8 cellular contexts compared by ENCODE assay signal in the genomic region with DNA sequence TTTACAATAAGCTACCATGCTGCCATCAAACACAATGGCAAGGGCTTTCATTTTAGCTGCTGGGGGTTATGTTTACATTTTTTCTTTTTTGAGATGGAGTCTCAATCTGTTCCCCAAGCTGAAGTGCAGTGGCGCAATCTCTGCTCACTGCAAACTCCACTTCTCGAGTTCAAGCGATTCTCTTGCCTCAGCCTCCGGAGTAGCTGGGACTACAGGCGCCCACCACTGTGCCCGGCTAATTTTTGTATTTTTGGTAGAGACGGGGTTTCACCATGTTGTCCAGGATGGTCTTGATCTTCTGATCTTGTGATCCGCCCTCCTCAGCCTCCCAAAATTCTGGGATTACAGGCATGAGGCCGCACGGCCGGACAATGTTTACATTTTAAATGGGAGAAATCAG. TPM values are rescaled to one million over a fixed set of nuclear protein-coding genes. Genes with fewer than 3 reads are reported as not detected.
DNase-seq lines count a peak whose midpoint lies in the region; ATAC-seq, FAIRE-seq and TF ChIP-seq lines count a peak whose summit lies in the region.
"Not testable (repeated sequence)": the region's sequence is repeated elsewhere in the genome, so short reads cannot be mapped to it uniquely, and the experiment has no call there.

No MANE protein-coding gene starts in this region.

- H3K4me2 ChIP-seq in Karpas-422 (ENCODE audit: low read depth, low read length, poor library complexity, severe bottlenecking) = peak overlapping the region; percentile 78

- H3K9me3 ChIP-seq in CD8-positive, alpha-beta T cell (ENCODE audit: low read length); Karpas-422 (ENCODE audit: low read length); WERI-Rb-1 (ENCODE audit: severe bottlenecking); ascending aorta; left lung; pancreas; thoracic aorta: not testable (repeated sequence)

- peak overlapping the region; percentile 95 for H3K27ac Mint-ChIP-seq in CD8-positive, alpha-beta T cell

- peaks cover 29% of the 10 kb centered on the region for H3K36me3 ChIP-seq in CD8-positive, alpha-beta T cell (ENCODE audit: insufficient read depth, low read length)
- H3K36me3 ChIP-seq in Karpas-422 (ENCODE audit: insufficient read depth, low read length) (peaks cover 21% of the 10 kb centered on the region; the same call in 1 of the 2 replicates), WERI-Rb-1 (peaks cover 57% of the 10 kb centered on the region), ascending aorta (peaks cover 37 to 52% of the 10 kb centered on the region in 2 donors), left lung (peaks cover 0 to 56% of the 10 kb centered on the region in 2 donors), pancreas (peaks cover 0 to 33% (median 12%) of the 10 kb centered on the region in 3 donors), thoracic aorta (peaks cover 44% of the 10 kb centered on the region)

- H3K27me3 Mint-ChIP-seq in CD8-positive, alpha-beta T cell (ENCODE audit: low read depth) = not testable (repeated sequence)

- not testable (repeated sequence) for TF ChIP-seq CTCF in CD8-positive, alpha-beta T cell (IDR thresholded peaks at IDR 0.05); WERI-Rb-1 (IDR thresholded peaks at IDR 0.05; ENCODE audit: low read depth, low read length); ascending aorta (IDR thresholded peaks at IDR 0.05); epithelial cell of esophagus (IDR thresholded peaks at IDR 0.05; ENCODE audit: insufficient read depth, low read depth, low read length, missing control alignments); left lung (IDR thresholded peaks at IDR 0.05); pancreas (IDR thresholded peaks at IDR 0.05); thoracic aorta (IDR thresholded peaks at IDR 0.05)

- not testable (repeated sequence) for H3K4me3 ChIP-seq in CD8-positive, alpha-beta T cell (ENCODE audit: low read depth, low read length)
- H3K4me3 ChIP-seq in Karpas-422 (ENCODE audit: low read length) = peak overlapping the region; percentile 79
- H3K4me3 ChIP-seq in WERI-Rb-1 (ENCODE audit: low read depth, low read length) = peak overlapping the region; percentile 98
- peak overlapping the region; percentile 80 to 91 for H3K4me3 ChIP-seq in ascending aorta
- peak overlapping the region; percentile 83 for H3K4me3 ChIP-seq in epithelial cell of esophagus (ENCODE audit: low read length)
- H3K4me3 ChIP-seq in left lung = peak overlapping the region; percentile 77 to 94
- peak overlapping the region; percentile 63 to 85 (median 81) for H3K4me3 ChIP-seq in pancreas
- peak overlapping the region; percentile 98 for H3K4me3 ChIP-seq in thoracic aorta

- DNase-seq in CD8-positive, alpha-beta T cell; Karpas-422; WERI-Rb-1; ascending aorta (ENCODE audit: low spot score in 2 of 2); epithelial cell of esophagus (ENCODE audit: low read depth); thoracic aorta (ENCODE audit: low spot score): not testable (repeated sequence)
- DNase-seq in left lung (peak in 1 of 2 donors; percentile 20), pancreas (peak in 4 of 6 donors; percentile 4 to 19 (median 9))

- H3K27ac ChIP-seq in CD8-positive, alpha-beta T cell (ENCODE audit: low read depth, low read length); WERI-Rb-1; ascending aorta; left lung; pancreas; thoracic aorta: not testable (repeated sequence)
- H3K27ac ChIP-seq in Karpas-422 (ENCODE audit: low read length) = peak overlapping the region; percentile 47; the same call in 1 of the 2 replicates

- intact Hi-C loops in CD8-positive, alpha-beta T cell (cut with DNase I, micrococcal nuclease) = loop anchor here (1.0 to 10.0 kb wide), 4 partner anchors 149 to 827 kb away; a partner anchor contains a TSS
- intact Hi-C loops in ascending aorta (cut with DNase I) = loop anchor here (5.0 kb wide), 1 partner anchor 303 kb away; a partner anchor contains a TSS
- intact Hi-C loops in left lung (cut with DNase I) = not testable (repeated sequence)
- intact Hi-C loops in pancreas (cut with DNase I) = loop anchor here in 2 of 3 donors (5.0 to 10.0 kb wide), 2 partner anchors 148 to 150 kb away; no protein-coding TSS in a partner anchor

- peaks cover 29% of the 10 kb centered on the region for H3K4me1 ChIP-seq in CD8-positive, alpha-beta T cell (ENCODE audit: insufficient read depth, low read length)
- H3K4me1 ChIP-seq in Karpas-422 (ENCODE audit: low read length) = peaks cover 14% of the 10 kb centered on the region
- H3K4me1 ChIP-seq in ascending aorta = peaks cover 11 to 19% of the 10 kb centered on the region in 2 donors
- H3K4me1 ChIP-seq in left lung = peaks cover 14 to 40% of the 10 kb centered on the region in 2 donors
- H3K4me1 ChIP-seq in pancreas = not testable (repeated sequence)
- H3K4me1 ChIP-seq in thoracic aorta (ENCODE audit: control insufficient read depth in 1 of 2, low read depth in 2 of 2) = peaks cover 18 to 28% of the 10 kb centered on the region in 2 donors

- POLR2A ChIA-PET in CD8-positive, alpha-beta T cell (lab: Charles Lee) = interaction anchor here (1.2 to 3.2 kb wide), 3 partner anchors 17 to 36 kb away, joined by 3 to 15 read pairs (median 8); a partner anchor contains a TSS

- H2AFZ ChIP-seq in Karpas-422 (ENCODE audit: low read length) = not testable (repeated sequence)

- peaks cover 41% of the 10 kb centered on the region for H3K4me1 Mint-ChIP-seq in CD8-positive, alpha-beta T cell (ENCODE audit: low read depth)

- CTCF ChIA-PET in CD8-positive, alpha-beta T cell (lab: Charles Lee) = interaction anchor here (1.7 kb wide), 1 partner anchor 17 kb away, joined by 4 read pairs; no protein-coding TSS in a partner anchor

- H3K9me2 ChIP-seq in Karpas-422 (replicated peaks; ENCODE audit: insufficient read depth, low read length) = not testable (repeated sequence)

- H3K9me3 Mint-ChIP-seq in CD8-positive, alpha-beta T cell = not testable (repeated sequence)

- WGBS in pancreas, 2 donors = 62 to 67% methylated on average over 11 of the region's 11 CpGs

- peaks cover 21% of the 10 kb centered on the region for H4K20me1 ChIP-seq in Karpas-422 (ENCODE audit: insufficient read depth, low read depth, low read length)

- ATAC-seq in CD8-positive, alpha-beta T cell; left lung; pancreas; thoracic aorta (ENCODE audit: insufficient number of reproducible peaks, low FRiP score, low read depth): not testable (repeated sequence)

- H3K36me3 Mint-ChIP-seq in CD8-positive, alpha-beta T cell = peaks cover 55% of the 10 kb centered on the region

- FAIRE-seq in pancreas (lab: Jason Lieb, UNC) = not testable (repeated sequence)

- H3K4me3 Mint-ChIP-seq in CD8-positive, alpha-beta T cell = peak overlapping the region; percentile 96

- peak overlapping the region; percentile 83 for H3K9ac ChIP-seq in Karpas-422 (ENCODE audit: low read length)

- not testable (repeated sequence) for H3K27me3 ChIP-seq in CD8-positive, alpha-beta T cell (ENCODE audit: insufficient read depth, low read length); Karpas-422 (ENCODE audit: low read length); WERI-Rb-1 (ENCODE audit: insufficient read depth, low read depth, severe bottlenecking); ascending aorta; left lung; pancreas; thoracic aorta (replicated peaks; ENCODE audit: insufficient read depth)

- peaks cover 21% of the 10 kb centered on the region for H3K79me2 ChIP-seq in Karpas-422 (ENCODE audit: low read length)

RNA-seq across cellular contexts. Expression of a gene that starts 1.1 kb away (rescaled TPM):
- total RNA-seq in CD8-positive, alpha-beta T cell = 10 to 100 TPM; 17.0 to 17.8 TPM
- 5.6 and 22.9 TPM in 2 replicates for total RNA-seq in Karpas-422 (2014; rRNA removed; shearing (Covaris generic); ENCODE audit: low replicate concordance)
- total RNA-seq in ascending aorta (5.3 TPM), left lung (10 to 100 TPM; 10.9 to 16.7 TPM), pancreas (10 to 100 TPM in 2 of 6 donors, 1 to 10 TPM in 4; 5.8 to 13.6 (median 7.6) TPM), thoracic aorta (10 to 100 TPM; 11.6 to 46.1 TPM)
- polyA plus RNA-seq in pancreas = 10 to 100 TPM; 17.7 to 19.8 TPM

RNA-seq across cellular contexts. Expression of a gene that starts 13.0 kb away (rescaled TPM):
- 10 to 100 TPM; 17.8 to 21.2 TPM for total RNA-seq in CD8-positive, alpha-beta T cell
- 13.6 and 30.6 TPM in 2 replicates for total RNA-seq in Karpas-422 (2014; rRNA removed; shearing (Covaris generic); ENCODE audit: low replicate concordance)
- total RNA-seq in ascending aorta (52.2 TPM), left lung (10 to 100 TPM; 21.8 to 29.2 TPM), pancreas (10 to 100 TPM in 3 of 6 donors, 1 to 10 TPM in 3; 6.2 to 14.2 (median 9.9) TPM), thoracic aorta (10 to 100 TPM; 50.0 to 51.2 TPM)
- 10 to 100 TPM; 10.1 to 14.8 TPM for polyA plus RNA-seq in pancreas

RNA-seq across cellular contexts. Expression of a gene that starts 13.1 kb away (rescaled TPM):
- total RNA-seq in CD8-positive, alpha-beta T cell = 1,000 to 10,000 TPM; 2,612 to 2,623 TPM
- 2,407 and 2,991 TPM in 2 replicates for total RNA-seq in Karpas-422 (2014; rRNA removed; shearing (Covaris generic); ENCODE audit: low replicate concordance)
- 1,203 TPM for total RNA-seq in ascending aorta
- total RNA-seq in left lung = 1,000 to 10,000 TPM; 1,624 to 1,706 TPM
- 1,000 to 10,000 TPM; 1,234 to 2,140 (median 1,676) TPM for total RNA-seq in pancreas
- polyA plus RNA-seq in pancreas = 1,000 to 10,000 TPM; 1,900 to 1,906 TPM
- 100 to 1,000 TPM; 889 to 895 TPM for total RNA-seq in thoracic aorta

RNA-seq across cellular contexts. Expression of a gene that starts 21.4 kb away (rescaled TPM):
- 10 to 100 TPM; 34.3 to 36.8 TPM for total RNA-seq in CD8-positive, alpha-beta T cell
- 35.6 and 40.0 TPM in 2 replicates for total RNA-seq in Karpas-422 (2014; rRNA removed; shearing (Covaris generic); ENCODE audit: low replicate concordance)
- total RNA-seq in ascending aorta (19.9 TPM), left lung (10 to 100 TPM; 40.4 to 46.1 TPM), pancreas (10 to 100 TPM; 33.6 to 47.8 (median 37.2) TPM), thoracic aorta (10 to 100 TPM; 47.6 to 66.6 TPM)
- polyA plus RNA-seq in pancreas = 10 to 100 TPM; 69.2 to 73.9 TPM

RNA-seq across cellular contexts. Expression of a gene that starts 21.5 kb away (rescaled TPM):
- total RNA-seq in CD8-positive, alpha-beta T cell = 10 to 100 TPM; 18.6 to 21.9 TPM
- total RNA-seq in Karpas-422 (2014; rRNA removed; shearing (Covaris generic); ENCODE audit: low replicate concordance) = 20.0 and 52.9 TPM in 2 replicates
- total RNA-seq in ascending aorta (4.4 TPM), left lung (10 to 100 TPM; 11.8 to 16.2 TPM), pancreas (10 to 100 TPM in 4 of 6 donors, 1 to 10 TPM in 2; 7.8 to 18.7 (median 11.9) TPM), thoracic aorta (10 to 100 TPM in 1 of 2 donors, 1 to 10 TPM in 1; 7.0 to 13.3 TPM)
- polyA plus RNA-seq in pancreas = 10 to 100 TPM; 37.3 to 52.4 TPM
